22 cellular contexts compared by ENCODE assay signal in the genomic region with DNA sequence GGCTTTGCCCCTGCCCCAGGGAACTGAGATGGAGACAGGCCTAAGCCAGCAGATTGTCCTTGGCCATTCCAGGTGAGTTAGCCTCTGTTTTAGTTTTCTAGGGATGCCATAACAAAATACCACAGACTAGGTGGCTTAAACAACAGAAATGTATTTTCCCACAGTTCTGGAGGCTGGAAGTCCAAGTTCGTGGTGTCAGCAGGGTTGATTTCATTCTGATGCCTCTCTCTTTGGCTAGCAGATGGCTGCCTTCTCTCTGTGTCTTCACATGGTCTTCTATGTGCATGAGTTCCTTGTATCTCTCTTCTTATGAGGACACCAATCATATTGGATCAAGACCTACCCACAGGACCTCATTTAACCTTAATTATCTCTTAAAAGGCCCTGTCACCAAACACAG. TPM values are rescaled to one million over a fixed set of nuclear protein-coding genes. Genes with fewer than 3 reads are reported as not detected.
DNase-seq lines count a peak whose midpoint lies in the region; ATAC-seq and TF ChIP-seq lines count a peak whose summit lies in the region.
"Had no signal": no experiment of that assay in that cellular context is flagged by ENCODE, and none has a peak within 500 bp of the region (broad histone marks: within the 10 kb centered on the region; RNA-seq: fewer than 3 reads in every experiment).

No MANE protein-coding gene starts in this region.

- H2BK5ac ChIP-seq in H9 (ENCODE audit: insufficient read length, low read length), result no peak overlapping the region

- H3K36me3 Mint-ChIP-seq in H9 (ENCODE audit: insufficient read depth in 1 of 3, low read depth in 3 of 3) (peaks cover 1 to 68% (median 47%) of the 10 kb centered on the region in 3 experiments; a peak in 5 of 7 replicates), endodermal cell (ENCODE audit: low read depth) (peaks cover 72% of the 10 kb centered on the region)
- H3K36me3 Mint-ChIP-seq: CD14-positive monocyte had no signal

- H3K4me3 ChIP-seq in endodermal cell (ENCODE audit: low read length), result peak overlapping the region; percentile 38
- H3K4me3 ChIP-seq in thymus (ENCODE audit: low read length), result no peak overlapping the region
- no peak overlapping the region for H3K4me3 ChIP-seq in breast epithelium
- H3K4me3 ChIP-seq: A549; BLaER1 treated with 17β-estradiol and CSF1 and Interleukin-3, amounts not matched to agents 10 nM and 100 nM had no signal

- ATAC-seq in Right ventricle myocardium inferior, result no peak
- ATAC-seq: A549, HCT116 had no signal

- peaks cover 10% of the 10 kb centered on the region in 2 experiments for H3K4me1 Mint-ChIP-seq in H9
- no peaks in the 10 kb centered on the region for H3K4me1 Mint-ChIP-seq in endodermal cell
- H3K4me1 Mint-ChIP-seq: CD8-positive, alpha-beta memory T cell had no signal

- H3K27me3 Mint-ChIP-seq in H9 (ENCODE audit: low read depth) (no peaks in the 10 kb centered on the region; the same call in 1 of the 2 replicates), endodermal cell (ENCODE audit: insufficient read depth) (no peaks in the 10 kb centered on the region)

- H4K8ac ChIP-seq in H9 (replicated peaks; ENCODE audit: insufficient read length, low read depth, low read length), result no peak overlapping the region

- no peak for TF ChIP-seq POLR2A in breast epithelium (IDR thresholded peaks at IDR 0.05)

- H3K4me3 Mint-ChIP-seq in H9 (no peak overlapping the region), endodermal cell (no peak overlapping the region)
- H3K4me3 Mint-ChIP-seq: CD14-positive monocyte; CD4-positive, alpha-beta T cell; CD8-positive, alpha-beta memory T cell; HFFc6 had no signal

- no peak overlapping the region for H3T11ph ChIP-seq in H9 (ENCODE audit: low read length)

- no CpG with 5 or more reads among the region's 1 CpG for WGBS in H9 (ENCODE audit: extremely low coverage, insufficient read length, low lambda C conversion rate)
- 70 to 100% methylated on average over 1 of the region's 1 CpG for WGBS in endodermal cell (ENCODE audit: insufficient coverage in 1 of 2, insufficient read length in 1 of 2), 2 experiments
- 76% methylated on average over 1 of the region's 1 CpG for WGBS in thymus

- H3K27me3 ChIP-seq in H9 (ENCODE audit: insufficient read depth, low read length), result no peaks in the 10 kb centered on the region
- no peaks in the 10 kb centered on the region for H3K27me3 ChIP-seq in endodermal cell (ENCODE audit: control insufficient read depth, insufficient read depth, low read length, poor library complexity, severe bottlenecking)
- H3K27me3 ChIP-seq in thymus (ENCODE audit: control insufficient read depth, insufficient read depth), result no peaks in the 10 kb centered on the region
- H3K27me3 ChIP-seq in breast epithelium, result no peaks in the 10 kb centered on the region
- H3K27me3 ChIP-seq: BLaER1 treated with 17β-estradiol and CSF1 and Interleukin-3, amounts not matched to agents 10 nM and 100 nM had no signal

- H3K9me3 Mint-ChIP-seq in H9 (peaks cover 7 to 16% of the 10 kb centered on the region in 2 experiments; a peak in 4 of 5 replicates), endodermal cell (peaks cover 32% of the 10 kb centered on the region)
- H3K9me3 Mint-ChIP-seq: CD8-positive, alpha-beta memory T cell had no signal

- H3K18ac ChIP-seq in H9 (ENCODE audit: insufficient read length, low read depth, low read length), result no peak overlapping the region

- H4K20me1 ChIP-seq in H9 (ENCODE audit: control insufficient read depth, insufficient read depth, insufficient read length), result peaks cover 2% of the 10 kb centered on the region
- H4K20me1 ChIP-seq: BLaER1 treated with 17β-estradiol and CSF1 and Interleukin-3, amounts not matched to agents 10 nM and 100 nM had no signal

- H3K23ac ChIP-seq in H9 (ENCODE audit: insufficient read length, low read depth, low read length), result no peak overlapping the region

- DNase-seq in H9, result peak; percentile 13
- peak; percentile 13 for DNase-seq in endodermal cell
- DNase-seq in breast epithelium (ENCODE audit: low spot score in 2 of 2), result no peak
- DNase-seq in activated CD4-positive, alpha-beta T cell treated with anti-CD3 and anti-CD28 coated beads, Interleukin-2, amount 50 U/mL, for 4 hours, result no peak
- DNase-seq in Right ventricle myocardium inferior (ENCODE audit: missing footprints), result no peak
- DNase-seq: 8988T; ACHN; AML-193; BE2C; CD4-positive, alpha-beta T cell; CD8-positive, alpha-beta memory T cell; DMS 273 treated with DMSO at 0.1 percent for 48 hours; DMS79; EL; GDM1; H7; HFFc6 had no signal

- H3K56ac ChIP-seq in H9 (ENCODE audit: insufficient read length, low read depth, low read length), result no peak overlapping the region

- no peaks in the 10 kb centered on the region for H3K79me1 ChIP-seq in H9 (ENCODE audit: insufficient read depth, low read depth, low read length, poor library complexity, severe bottlenecking)

- H3K4me2 ChIP-seq in H9 (ENCODE audit: insufficient read depth, insufficient read length, low read length), result no peak overlapping the region
- H3K4me2 ChIP-seq: A549; BLaER1 treated with 17β-estradiol and CSF1 and Interleukin-3, amounts not matched to agents 10 nM and 100 nM had no signal

- H3K4ac ChIP-seq in H9 (ENCODE audit: low read depth, low read length), result no peak overlapping the region

- H4K5ac ChIP-seq in H9 (ENCODE audit: insufficient read length, low read depth, low read length), result no peak overlapping the region

- H3K36me3 ChIP-seq in endodermal cell (ENCODE audit: control insufficient read depth, insufficient read depth, low read length) (peaks cover 68% of the 10 kb centered on the region), thymus (ENCODE audit: control insufficient read depth, insufficient read depth) (no peaks in the 10 kb centered on the region), breast epithelium (no peaks in the 10 kb centered on the region)
- H3K36me3 ChIP-seq: BE2C; BLaER1 treated with 17β-estradiol and CSF1 and Interleukin-3, amounts not matched to agents 10 nM and 100 nM had no signal

- H3K4me1 ChIP-seq in H9 (ENCODE audit: insufficient read depth, low read length), result no peaks in the 10 kb centered on the region; the same call in 1 of the 2 replicates
- H3K4me1 ChIP-seq in endodermal cell (ENCODE audit: control insufficient read depth, insufficient read depth, low read length), result no peaks in the 10 kb centered on the region
- H3K4me1 ChIP-seq in thymus (ENCODE audit: control insufficient read depth, insufficient read depth, low read length), result no peaks in the 10 kb centered on the region
- H3K4me1 ChIP-seq in breast epithelium, result peaks cover 0 to 5% of the 10 kb centered on the region in 2 donors
- H3K4me1 ChIP-seq: A549; BE2C; BLaER1 treated with 17β-estradiol and CSF1 and Interleukin-3, amounts not matched to agents 10 nM and 100 nM had no signal

- H3K23me2 ChIP-seq in H9 (ENCODE audit: insufficient read length, low read depth, low read length, poor library complexity, severe bottlenecking), result no peaks in the 10 kb centered on the region

- H4K91ac ChIP-seq in H9 (ENCODE audit: insufficient read length, low read depth, low read length), result no peak overlapping the region

- no peak for TF ChIP-seq CTCF in H9 (conservative IDR thresholded peaks at IDR 0.05)
- no peak for TF ChIP-seq CTCF in endodermal cell (conservative IDR thresholded peaks at IDR 0.05)
- TF ChIP-seq CTCF in breast epithelium (IDR thresholded peaks at IDR 0.05), result no peak

- no peak overlapping the region for H2AK5ac ChIP-seq in H9 (ENCODE audit: insufficient read length, low read length)

- no peaks in the 10 kb centered on the region for H3K79me2 ChIP-seq in H9 (ENCODE audit: insufficient read depth, low read length)

- no peak overlapping the region for H2BK15ac ChIP-seq in H9 (ENCODE audit: low read depth, low read length)

- H3K27ac Mint-ChIP-seq in H9, result no peak overlapping the region
- H3K27ac Mint-ChIP-seq in endodermal cell, result no peak overlapping the region
- H3K27ac Mint-ChIP-seq: CD14-positive monocyte; CD4-positive, alpha-beta T cell; CD8-positive, alpha-beta memory T cell; HFFc6 had no signal

- H3K9ac ChIP-seq in H9 (ENCODE audit: extremely low read depth, insufficient read length, low read length) (no peak overlapping the region), endodermal cell (ENCODE audit: extremely low read depth, low read length, poor library complexity, severe bottlenecking) (no peak overlapping the region)
- H3K9ac ChIP-seq: BLaER1 treated with 17β-estradiol and CSF1 and Interleukin-3, amounts not matched to agents 10 nM and 100 nM had no signal

- H3K27ac ChIP-seq in H9 (ENCODE audit: insufficient read length, low read depth, low read length) (no peak overlapping the region), endodermal cell (ENCODE audit: low read depth, low read length) (no peak overlapping the region), thymus (ENCODE audit: low read depth) (peak overlapping the region; percentile 42), breast epithelium (no peak overlapping the region)
- H3K27ac ChIP-seq: A549; BLaER1 treated with 17β-estradiol and CSF1 and Interleukin-3, amounts not matched to agents 10 nM and 100 nM had no signal

- H2BK20ac ChIP-seq in H9 (ENCODE audit: low read depth, low read length, poor library complexity, severe bottlenecking), result no peak overlapping the region

- H2BK12ac ChIP-seq in H9 (ENCODE audit: insufficient read length, low read depth, low read length), result no peak overlapping the region

- intact Hi-C loops in breast epithelium (cut with DNase I; ENCODE audit: low total_unique reads) (no loop called here), Right ventricle myocardium inferior (cut with DNase I) (no loop called here)

- H2BK120ac ChIP-seq in H9 (ENCODE audit: low read depth, low read length, poor library complexity, severe bottlenecking), result no peak overlapping the region

- H3K14ac ChIP-seq in H9 (ENCODE audit: insufficient read depth, low read length), result no peak overlapping the region

- H3K9me3 ChIP-seq in H9 (ENCODE audit: control insufficient read depth, low read depth, low read length), result no peaks in the 10 kb centered on the region
- peaks cover 61% of the 10 kb centered on the region for H3K9me3 ChIP-seq in endodermal cell (ENCODE audit: control insufficient read depth, low read length)
- H3K9me3 ChIP-seq in thymus (ENCODE audit: control insufficient read depth), result no peaks in the 10 kb centered on the region
- H3K9me3 ChIP-seq in breast epithelium, result peaks cover 0 to 3% of the 10 kb centered on the region in 2 donors
- H3K9me3 ChIP-seq: BE2C had no signal

- H2AFZ ChIP-seq in H9 (ENCODE audit: low read length), result no peak overlapping the region

RNA-seq across cellular contexts. Expression of a gene that starts 12.8 kb away (rescaled TPM):
- total RNA-seq in H9 (2021) (33.5 and 34.4 TPM in 2 replicates), endodermal cell (10 to 100 TPM; 58.7 to 74.3 TPM), breast epithelium (10 to 100 TPM in 2 of 3 donors, 1 to 10 TPM in 1; 6.2 to 28.8 (median 11.3) TPM), Right ventricle myocardium inferior (4.6 TPM)
- polyA plus RNA-seq in endodermal cell (2013, experiment 1 of 2), result 18.7 TPM
- 24.6 TPM for polyA plus RNA-seq in endodermal cell (2013, experiment 2 of 2)
- polyA plus RNA-seq in thymus, result 35.3 TPM
- total RNA-seq: CD4-positive, alpha-beta T cell; CD8-positive, alpha-beta memory T cell; HFFc6 had no signal

Comparison
In these comparisons a context has a peak if more than half of its experiments do, and no peak if none do; other contexts are left out.
1. DNase-seq: peak in H9 (single experiment) and endodermal cell (single experiment); none in breast epithelium (0 of 2), activated CD4-positive, alpha-beta T cell treated with anti-CD3 and anti-CD28 coated beads, Interleukin-2, amount 50 U/mL, for 4 hours (0 of 2) and Right ventricle myocardium inferior (single experiment).